ENCODE assay signal across 20 cellular contexts in genomic region chr2:185859506-185859905, GRCh38.
DNase-seq lines count a peak whose midpoint lies in the region; FAIRE-seq and TF ChIP-seq lines count a peak whose summit lies in the region.
"Had no signal": no experiment of that assay in that cellular context is flagged by ENCODE, and none has a peak within 500 bp of the region (broad histone marks: within the 10 kb centered on the region; RNA-seq: fewer than 3 reads in every experiment).

No MANE protein-coding gene starts in this region.

- no peaks in the 10 kb centered on the region for H3K9me3 ChIP-seq in ovary
- H3K9me3 ChIP-seq: A549, MG63 had no signal

- no peak overlapping the region for H3K27ac ChIP-seq in ovary
- H3K27ac ChIP-seq: A549 had no signal

- no peak for TF ChIP-seq EP300 in ovary (IDR thresholded peaks at IDR 0.05)

- H3K4me3 ChIP-seq in bronchial epithelial cell (ENCODE audit: low read depth, low read length) (no peak overlapping the region), fibroblast of villous mesenchyme (ENCODE audit: low read depth, low read length) (no peak overlapping the region), ovary (no peak overlapping the region)
- H3K4me3 ChIP-seq: A549, MG63 had no signal

- TF ChIP-seq CTCF in bronchial epithelial cell (IDR thresholded peaks at IDR 0.05; ENCODE audit: insufficient read depth, low read length, severe bottlenecking) (no peak), fibroblast of villous mesenchyme (IDR thresholded peaks at IDR 0.05; ENCODE audit: insufficient read depth, low read depth, low read length) (no peak), ovary (IDR thresholded peaks at IDR 0.05) (no peak)

- no peak for TF ChIP-seq POLR2A in ovary (IDR thresholded peaks at IDR 0.05)

- H3K27me3 ChIP-seq in bronchial epithelial cell (ENCODE audit: control insufficient read depth, insufficient read depth, low read length) (no peaks in the 10 kb centered on the region), ovary (no peaks in the 10 kb centered on the region)
- H3K27me3 ChIP-seq: MG63 had no signal

- H3K4me1 ChIP-seq in ovary (ENCODE audit: insufficient read depth), result no peaks in the 10 kb centered on the region
- H3K4me1 ChIP-seq: A549 had no signal

- peak; percentile 33 for DNase-seq in ELR (ENCODE audit: low read depth)
- peak; percentile 1 for DNase-seq in MV-4-11 (lab: John Stamatoyannopoulos, UW)
- DNase-seq in bronchial epithelial cell (ENCODE audit: low read depth), result peak; percentile 52
- peak; percentile 29 for DNase-seq in fibroblast of villous mesenchyme (ENCODE audit: low read depth)
- DNase-seq in NCI-H1417 treated with DMSO at 0.1 percent for 48 hours (lab: John Stamatoyannopoulos, UW), result no peak
- DNase-seq in NCI-H446 treated with DMSO at 0.1 percent for 48 hours (lab: John Stamatoyannopoulos, UW), result no peak
- DNase-seq in ovary, result no peak
- no peak for DNase-seq in cerebellum (ENCODE audit: low spot score)
- DNase-seq: GDM1, MG63, NCI-H1092 treated with DMSO at 0.1 percent for 48 hours, NCI-H146, NCI-H2029 treated with DMSO at 0.1 percent for 48 hours, NCI-H226, NCI-H524 treated with DMSO at 0.1 percent for 48 hours, NCI-H82, Right ventricle myocardium superior had no signal

- intact Hi-C loops in ovary (cut with DNase I), result no loop called here

- H3K36me3 ChIP-seq in bronchial epithelial cell (ENCODE audit: control insufficient read depth, insufficient read depth, low read length), result no peaks in the 10 kb centered on the region
- H3K36me3 ChIP-seq in ovary, result no peaks in the 10 kb centered on the region
- H3K36me3 ChIP-seq: MG63 had no signal

- FAIRE-seq in bronchial epithelial cell (lab: Jason Lieb, UNC), result no peak
- FAIRE-seq: A549, GM18507, H1 had no signal

Comparison
In these comparisons a context has a peak if more than half of its experiments do, and no peak if none do; other contexts are left out.
1. DNase-seq: peak in ELR (single experiment), MV-4-11 (single experiment), bronchial epithelial cell (single experiment) and fibroblast of villous mesenchyme (single experiment); none in NCI-H1417 treated with DMSO at 0.1 percent for 48 hours (single experiment), NCI-H446 treated with DMSO at 0.1 percent for 48 hours (single experiment), ovary (0 of 5) and cerebellum (single experiment).